ENCODE assay signal across 1 cellular context in genomic region chr9:93909242-93909616, GRCh38.
TF ChIP-seq lines count a peak whose summit lies in the region.

No MANE protein-coding gene starts in this region.

TF ChIP-seq in GM12891, 5 proteins besides CTCF, POLR2A, EP300 and RAD21:
- TF ChIP-seq POU2F2 (IDR thresholded peaks at IDR 0.05; ENCODE audit: low read depth, low read length) (no peak), PAX5 (IDR thresholded peaks at IDR 0.05; ENCODE audit: insufficient read depth, low read length, severe bottlenecking) (no peak), POLR2AphosphoS5 (IDR thresholded peaks at IDR 0.05; ENCODE audit: low read depth, low read length) (no peak), SPI1 (IDR thresholded peaks at IDR 0.05; ENCODE audit: low read depth, low read length) (no peak), TAF1 (IDR thresholded peaks at IDR 0.05; ENCODE audit: low read depth, low read length) (no peak)
TF ChIP-seq in GM12891: peak in this region for 0.
